In the genomic region with DNA sequence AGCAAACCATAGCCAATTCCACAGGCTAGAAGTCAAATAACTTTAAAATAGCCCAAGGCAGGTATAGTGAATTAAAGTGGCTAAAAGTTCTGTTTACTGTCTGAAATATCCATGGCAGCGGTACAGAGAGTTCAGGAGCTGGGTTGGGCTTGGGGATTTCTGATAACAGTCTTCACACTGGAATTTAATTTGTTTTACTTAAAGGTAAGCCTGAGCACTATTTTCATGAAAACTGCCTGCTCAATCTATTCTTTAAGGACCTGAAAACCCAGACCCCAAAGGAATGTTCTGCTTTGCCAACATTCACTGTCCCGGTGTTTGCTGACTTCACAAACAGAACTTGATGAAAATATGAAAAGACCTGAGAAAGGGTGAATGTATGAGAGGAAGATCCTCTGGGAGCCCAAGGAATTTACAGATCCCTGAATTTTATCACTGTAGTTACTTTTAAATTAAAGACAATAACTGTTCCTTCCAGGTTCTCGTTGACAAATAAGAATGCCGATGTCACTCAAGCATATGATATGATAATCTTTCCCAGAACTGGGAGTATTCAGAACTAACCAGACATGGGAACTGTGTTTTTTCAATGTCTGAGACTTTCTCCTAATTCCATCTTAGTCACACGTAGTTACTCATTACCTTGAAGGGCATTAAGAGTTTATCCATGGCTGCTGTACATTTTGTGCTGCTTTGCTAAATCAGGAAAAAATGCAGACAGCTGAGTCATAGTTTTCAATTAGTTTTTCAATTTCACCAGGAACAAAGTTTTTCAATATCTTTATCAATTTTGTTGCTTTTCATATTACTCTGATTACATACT, we compare ENCODE assay signal across 12 cellular contexts. TPM values are rescaled to one million over a fixed set of nuclear protein-coding genes. Genes with fewer than 3 reads are reported as not detected.
DNase-seq lines count a peak whose midpoint lies in the region; ATAC-seq, FAIRE-seq and TF ChIP-seq lines count a peak whose summit lies in the region.
"Had no signal": no experiment of that assay in that cellular context is flagged by ENCODE, and none has a peak within 500 bp of the region (broad histone marks: within the 10 kb centered on the region; RNA-seq: fewer than 3 reads in every experiment).

No MANE protein-coding gene starts in this region.

- no peak for TF ChIP-seq CTCF in astrocyte of the cerebellum (IDR thresholded peaks at IDR 0.05; ENCODE audit: low read depth, low read length, missing control alignments)

- H3K4me3 Mint-ChIP-seq in naive thymus-derived CD4-positive, alpha-beta T cell, result no peak overlapping the region
- H3K4me3 Mint-ChIP-seq: neural crest cell had no signal

- H3K4me2 ChIP-seq in skeletal muscle satellite cell (ENCODE audit: low read length), result peak overlapping the region; percentile 71

- POLR2A ChIA-PET in naive thymus-derived CD4-positive, alpha-beta T cell (lab: Charles Lee), result no interaction called here

- H3K4me1 ChIP-seq in skeletal muscle satellite cell (ENCODE audit: control insufficient read depth, insufficient read depth, low read length), result peaks cover 71% of the 10 kb centered on the region
- no peaks in the 10 kb centered on the region for H3K4me1 ChIP-seq in naive thymus-derived CD4-positive, alpha-beta T cell (ENCODE audit: control insufficient read depth in 2 of 2, insufficient read depth in 2 of 2, low read length in 2 of 2)

- no peaks in the 10 kb centered on the region for H3K9me3 Mint-ChIP-seq in naive thymus-derived CD4-positive, alpha-beta T cell
- H3K9me3 Mint-ChIP-seq: neural crest cell had no signal

- DNase-seq in H54 (ENCODE audit: insufficient read length, low spot score) (no peak), astrocyte of the cerebellum (ENCODE audit: low read depth) (peak; percentile 71), HuH-7 (ENCODE audit: low spot score) (no peak)
- no peak for DNase-seq in naive thymus-derived CD4-positive, alpha-beta T cell
- DNase-seq: activated CD4-positive, alpha-beta T cell treated with anti-CD3 and anti-CD28 coated beads, Interleukin-2, amount 50 U/mL, for 1 hour; DND-41; NCI-H1694 had no signal

- H3K27ac Mint-ChIP-seq in naive thymus-derived CD4-positive, alpha-beta T cell, result no peak overlapping the region

- TF ChIP-seq POLR2A in H54 (IDR thresholded peaks at IDR 0.05; ENCODE audit: low read depth, low read length), result no peak

- ATAC-seq in GM19395 (IDR thresholded peaks at IDR 0.05; ENCODE audit: unreplicated experiment) (no peak), HG03159 (IDR thresholded peaks at IDR 0.05; ENCODE audit: unreplicated experiment) (no peak)
- ATAC-seq in naive thymus-derived CD4-positive, alpha-beta T cell, result no peak

- no peaks in the 10 kb centered on the region for H3K36me3 Mint-ChIP-seq in naive thymus-derived CD4-positive, alpha-beta T cell

- H3K4me3 ChIP-seq in astrocyte of the cerebellum (ENCODE audit: low read depth, low read length), result no peak overlapping the region
- peak overlapping the region; percentile 29 for H3K4me3 ChIP-seq in skeletal muscle satellite cell (ENCODE audit: low read length)
- no peak overlapping the region for H3K4me3 ChIP-seq in naive thymus-derived CD4-positive, alpha-beta T cell (ENCODE audit: low read length)

- peaks cover 0 to 17% (median 5%) of the 10 kb centered on the region in 7 donors for H3K4me1 Mint-ChIP-seq in naive thymus-derived CD4-positive, alpha-beta T cell

- H3K27ac ChIP-seq in naive thymus-derived CD4-positive, alpha-beta T cell (ENCODE audit: low read depth, low read length), result no peak overlapping the region

- intact Hi-C loops in naive thymus-derived CD4-positive, alpha-beta T cell (cut with micrococcal nuclease), result no loop called here

- no peaks in the 10 kb centered on the region for H3K9me3 ChIP-seq in skeletal muscle satellite cell (replicated peaks; ENCODE audit: low read length)
- H3K9me3 ChIP-seq in naive thymus-derived CD4-positive, alpha-beta T cell (ENCODE audit: control insufficient read depth in 2 of 3, low read length in 3 of 3), result no peaks in the 10 kb centered on the region

- H3K36me3 ChIP-seq in skeletal muscle satellite cell (ENCODE audit: insufficient read depth, low read length), result no peaks in the 10 kb centered on the region
- no peaks in the 10 kb centered on the region for H3K36me3 ChIP-seq in naive thymus-derived CD4-positive, alpha-beta T cell (ENCODE audit: control insufficient read depth in 2 of 3, insufficient read depth in 3 of 3, low read length in 3 of 3)

- H3K9ac ChIP-seq in skeletal muscle satellite cell (ENCODE audit: low read depth, low read length), result peak overlapping the region; percentile 86

- peaks cover 0 to 4% (median 0%) of the 10 kb centered on the region in 5 donors for H3K27me3 Mint-ChIP-seq in naive thymus-derived CD4-positive, alpha-beta T cell

- H3K27me3 ChIP-seq in skeletal muscle satellite cell (ENCODE audit: control insufficient read depth, insufficient read depth, low read length), result no peaks in the 10 kb centered on the region
- no peaks in the 10 kb centered on the region for H3K27me3 ChIP-seq in naive thymus-derived CD4-positive, alpha-beta T cell (ENCODE audit: control insufficient read depth in 2 of 2, insufficient read depth in 2 of 2, low read length in 2 of 2)

- CTCF ChIA-PET in naive thymus-derived CD4-positive, alpha-beta T cell (lab: Charles Lee), result interaction anchor here (1.1 kb wide), 1 partner anchor 12 kb away, joined by 4 read pairs; no protein-coding TSS in a partner anchor

- in situ Hi-C loops in astrocyte of the cerebellum (cut with HindIII; ENCODE audit: low sequenced_read_pairs), result no loop called here

- FAIRE-seq in H54 (lab: Jason Lieb, UNC) (peak; percentile 67), islet of Langerhans (lab: Jason Lieb, UNC) (peak; percentile 36)

RNA-seq across cellular contexts. Expression of gene ITGB6, which starts 28.3 kb away (rescaled TPM):
- total RNA-seq in skeletal muscle satellite cell (2012; rRNA removed), result 0.25 and 2.2 TPM in 2 replicates
- not detected for total RNA-seq in naive thymus-derived CD4-positive, alpha-beta T cell
- polyA plus RNA-seq in naive thymus-derived CD4-positive, alpha-beta T cell, result not detected
- total RNA-seq: neural crest cell had no signal
